ENCODE assay signal across 2 cellular contexts in the genomic region with DNA sequence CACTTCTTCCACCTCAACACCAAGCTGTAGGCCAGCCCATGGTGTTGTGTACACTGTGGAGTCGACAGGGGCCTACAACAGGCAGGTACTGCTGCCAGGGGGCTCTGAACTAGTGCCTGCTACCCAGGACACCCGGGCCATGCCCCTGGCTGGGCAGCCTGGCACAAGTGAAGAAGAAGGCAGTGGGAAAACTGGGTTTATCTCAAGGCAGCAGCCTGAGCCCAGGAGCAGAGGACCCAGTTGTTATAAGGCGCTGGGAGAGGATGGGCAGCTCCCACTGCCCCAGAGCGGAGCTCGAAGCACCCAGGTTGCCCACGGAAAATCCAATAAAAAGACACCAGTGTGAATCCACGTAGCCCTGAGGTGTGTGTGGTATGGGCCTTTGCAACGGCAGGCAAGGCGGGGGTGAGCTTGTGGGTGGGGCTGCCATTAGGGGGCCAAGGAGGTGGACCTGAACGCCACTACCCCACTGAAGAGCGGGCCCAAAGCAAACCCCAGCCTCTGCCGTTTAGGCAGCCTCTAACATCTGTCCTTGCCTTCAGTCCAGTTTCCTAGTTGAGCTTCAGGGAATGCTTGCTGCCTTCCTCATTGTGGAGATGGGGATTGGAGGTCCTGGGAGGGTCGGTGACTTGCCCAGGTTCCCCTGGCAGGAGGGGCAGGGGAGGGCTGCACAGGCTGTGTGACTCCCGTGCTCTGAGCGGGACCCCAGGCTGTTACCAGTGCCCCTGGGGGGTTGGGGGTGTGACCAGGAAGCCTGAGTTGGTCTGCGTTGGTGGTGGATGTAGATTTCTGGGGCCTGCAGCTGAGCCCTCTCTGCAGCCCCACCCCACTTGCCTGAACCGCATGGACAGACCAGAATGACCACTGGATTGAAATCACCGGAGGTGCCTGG.
TF ChIP-seq lines count a peak whose summit lies in the region.

No MANE protein-coding gene starts in this region.

TF ChIP-seq in SK-N-SH, 30 proteins besides CTCF, POLR2A, EP300 and RAD21:
- TF ChIP-seq, protein P1, sequence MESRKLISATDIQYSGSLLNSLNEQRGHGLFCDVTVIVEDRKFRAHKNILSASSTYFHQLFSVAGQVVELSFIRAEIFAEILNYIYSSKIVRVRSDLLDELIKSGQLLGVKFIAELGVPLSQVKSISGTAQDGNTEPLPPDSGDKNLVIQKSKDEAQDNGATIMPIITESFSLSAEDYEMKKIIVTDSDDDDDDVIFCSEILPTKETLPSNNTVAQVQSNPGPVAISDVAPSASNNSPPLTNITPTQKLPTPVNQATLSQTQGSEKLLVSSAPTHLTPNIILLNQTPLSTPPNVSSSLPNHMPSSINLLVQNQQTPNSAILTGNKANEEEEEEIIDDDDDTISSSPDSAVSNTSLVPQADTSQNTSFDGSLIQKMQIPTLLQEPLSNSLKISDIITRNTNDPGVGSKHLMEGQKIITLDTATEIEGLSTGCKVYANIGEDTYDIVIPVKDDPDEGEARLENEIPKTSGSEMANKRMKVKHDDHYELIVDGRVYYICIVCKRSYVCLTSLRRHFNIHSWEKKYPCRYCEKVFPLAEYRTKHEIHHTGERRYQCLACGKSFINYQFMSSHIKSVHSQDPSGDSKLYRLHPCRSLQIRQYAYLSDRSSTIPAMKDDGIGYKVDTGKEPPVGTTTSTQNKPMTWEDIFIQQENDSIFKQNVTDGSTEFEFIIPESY (IDR thresholded peaks at IDR 0.05; ENCODE audit: borderline replicate concordance, low read depth): no peak
- TF ChIP-seq PBX3 (IDR thresholded peaks at IDR 0.05) (no peak), FOSL2 (IDR thresholded peaks at IDR 0.05; ENCODE audit: borderline replicate concordance, low read depth) (no peak), POLR2AphosphoS5 (IDR thresholded peaks at IDR 0.05; ENCODE audit: low read depth, low read length) (no peak)

TF ChIP-seq in SK-N-SH treated with all-trans-retinoic acid at 6 μM for 48 hours, 23 proteins besides CTCF, POLR2A, EP300 and RAD21:
- TF ChIP-seq OSR1 (CRISPR knock-in tag; IDR thresholded peaks at IDR 0.05) (no peak), GLIS3 (CRISPR knock-in tag; IDR thresholded peaks at IDR 0.05) (no peak), ISL1 (CRISPR knock-in tag; IDR thresholded peaks at IDR 0.05) (no peak), BACH2 (CRISPR knock-in tag; IDR thresholded peaks at IDR 0.05; ENCODE audit: borderline replicate concordance) (no peak), CSDC2 (CRISPR knock-in tag; IDR thresholded peaks at IDR 0.05) (no peak), ZNF70 (CRISPR knock-in tag; IDR thresholded peaks at IDR 0.05) (no peak), ARNTL (CRISPR knock-in tag; IDR thresholded peaks at IDR 0.05; ENCODE audit: borderline replicate concordance, low read depth) (no peak), ZNF8 (CRISPR knock-in tag; IDR thresholded peaks at IDR 0.05) (no peak), PATZ1 (CRISPR knock-in tag; IDR thresholded peaks at IDR 0.05; ENCODE audit: borderline replicate concordance) (no peak)
- TF ChIP-seq, protein P2, sequence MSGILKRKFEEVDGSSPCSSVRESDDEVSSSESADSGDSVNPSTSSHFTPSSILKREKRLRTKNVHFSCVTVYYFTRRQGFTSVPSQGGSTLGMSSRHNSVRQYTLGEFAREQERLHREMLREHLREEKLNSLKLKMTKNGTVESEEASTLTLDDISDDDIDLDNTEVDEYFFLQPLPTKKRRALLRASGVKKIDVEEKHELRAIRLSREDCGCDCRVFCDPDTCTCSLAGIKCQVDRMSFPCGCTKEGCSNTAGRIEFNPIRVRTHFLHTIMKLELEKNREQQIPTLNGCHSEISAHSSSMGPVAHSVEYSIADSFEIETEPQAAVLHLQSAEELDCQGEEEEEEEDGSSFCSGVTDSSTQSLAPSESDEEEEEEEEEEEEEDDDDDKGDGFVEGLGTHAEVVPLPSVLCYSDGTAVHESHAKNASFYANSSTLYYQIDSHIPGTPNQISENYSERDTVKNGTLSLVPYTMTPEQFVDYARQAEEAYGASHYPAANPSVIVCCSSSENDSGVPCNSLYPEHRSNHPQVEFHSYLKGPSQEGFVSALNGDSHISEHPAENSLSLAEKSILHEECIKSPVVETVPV (CRISPR knock-in tag; IDR thresholded peaks at IDR 0.05): no peak
- TF ChIP-seq, protein P3, sequence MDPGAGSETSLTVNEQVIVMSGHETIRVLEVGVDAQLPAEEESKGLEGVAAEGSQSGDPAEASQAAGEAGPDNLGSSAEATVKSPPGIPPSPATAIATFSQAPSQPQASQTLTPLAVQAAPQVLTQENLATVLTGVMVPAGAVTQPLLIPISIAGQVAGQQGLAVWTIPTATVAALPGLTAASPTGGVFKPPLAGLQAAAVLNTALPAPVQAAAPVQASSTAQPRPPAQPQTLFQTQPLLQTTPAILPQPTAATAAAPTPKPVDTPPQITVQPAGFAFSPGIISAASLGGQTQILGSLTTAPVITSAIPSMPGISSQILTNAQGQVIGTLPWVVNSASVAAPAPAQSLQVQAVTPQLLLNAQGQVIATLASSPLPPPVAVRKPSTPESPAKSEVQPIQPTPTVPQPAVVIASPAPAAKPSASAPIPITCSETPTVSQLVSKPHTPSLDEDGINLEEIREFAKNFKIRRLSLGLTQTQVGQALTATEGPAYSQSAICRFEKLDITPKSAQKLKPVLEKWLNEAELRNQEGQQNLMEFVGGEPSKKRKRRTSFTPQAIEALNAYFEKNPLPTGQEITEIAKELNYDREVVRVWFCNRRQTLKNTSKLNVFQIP (CRISPR knock-in tag; IDR thresholded peaks at IDR 0.05; ENCODE audit: borderline replicate concordance, low read depth): no peak
